18 cellular contexts compared by ENCODE assay signal in genomic region chr12:7207866-7208612, GRCh38. TPM values are rescaled to one million over a fixed set of nuclear protein-coding genes. Genes with fewer than 3 reads are reported as not detected.
A peak's percentile ranks its signal among the peaks of the same experiment; 100 is the strongest.
DNase-seq lines count a peak whose midpoint lies in the region; ATAC-seq, FAIRE-seq and TF ChIP-seq lines count a peak whose summit lies in the region.
"Had no signal": no experiment of that assay in that cellular context is flagged by ENCODE, and none has a peak within 500 bp of the region (broad histone marks: within the 10 kb centered on the region; RNA-seq: fewer than 3 reads in every experiment).

No MANE protein-coding gene starts in this region.

- H3K4me1 ChIP-seq in K562 (replicated peaks in 1 of 2; ENCODE audit: control insufficient read depth in 2 of 2, insufficient read depth in 2 of 2, low read length in 2 of 2): no peaks in the 10 kb centered on the region
- H3K4me1 ChIP-seq in gastrocnemius medialis: no peaks in the 10 kb centered on the region
- H3K4me1 ChIP-seq: BE2C had no signal

- no peak for TF ChIP-seq EP300 in K562 (IDR thresholded peaks at IDR 0.05; ENCODE audit: low read length)

- H3K27ac ChIP-seq in K562 (ENCODE audit: extremely low read depth, low read depth, low read length) (no peak overlapping the region), gastrocnemius medialis (peak overlapping the region in 3 of 4 donors; percentile 51 to 75 (median 69))
- H3K27ac ChIP-seq: GM23248 had no signal

- H3K9ac ChIP-seq in K562 (ENCODE audit: insufficient read depth in 1 of 2, low read depth in 2 of 2, low read length in 2 of 2): no peak overlapping the region
- H3K9ac ChIP-seq: GM23248 had no signal

- H2AFZ ChIP-seq in K562 (ENCODE audit: low read depth, low read length): no peak overlapping the region
- H2AFZ ChIP-seq: GM23248 had no signal

- WGBS in K562 (ENCODE audit: insufficient coverage, low coverage, missing lambda C conversion rate): 94% methylated on average over 9 of the region's 10 CpGs

- H3K4me3 ChIP-seq in K562 (no peak overlapping the region), gastrocnemius medialis (no peak overlapping the region)
- H3K4me3 ChIP-seq: GM23248 had no signal

- POLR2A ChIA-PET in K562 (lab: Yijun Ruan, JAX): interaction anchor here (1.2 kb wide), 1 partner anchor 14 kb away, joined by 4 read pairs; no protein-coding TSS in a partner anchor

- no peak for TF ChIP-seq RAD21 in K562 (CRISPR knock-in tag; conservative IDR thresholded peaks at IDR 0.05 in 1 of 2, IDR thresholded peaks at IDR 0.05 in 1 of 2)

- intact Hi-C loops in K562 (cut with micrococcal nuclease) (no loop called here), gastrocnemius medialis (cut with DNase I; ENCODE audit: low total_unique reads) (no loop called here)

- no TSS peak for BruUV-seq in K562 (replicated peaks; lab: Mats Ljungman, UMichigan)

- H3K36me3 ChIP-seq in K562 (ENCODE audit: control insufficient read depth, insufficient read depth, low read length) (peaks cover 78% of the 10 kb centered on the region), gastrocnemius medialis (peaks cover 3 to 98% of the 10 kb centered on the region in 2 donors)

- no peak for ATAC-seq in K562
- peak; percentile 77 to 86 for ATAC-seq in gastrocnemius medialis
- no peak for ATAC-seq in GM18519 (IDR thresholded peaks at IDR 0.05; ENCODE audit: low FRiP score, unreplicated experiment)
- ATAC-seq: Panc1, SK-N-SH treated with all-trans-retinoic acid at 6 μM for 48 hours had no signal

- DNase-seq in LHCN-M2 (ENCODE audit: low read depth): peak; percentile 26
- no peak for DNase-seq in K562 (ENCODE audit: extremely low read depth in 1 of 4, low spot score in 3 of 4)
- peak; percentile 66 for DNase-seq in mucosa of gallbladder (ENCODE audit: low spot score)
- peak; percentile 25 to 62 for DNase-seq in gastrocnemius medialis
- no peak for DNase-seq in retina
- no peak for DNase-seq in T-helper 9 cell
- DNase-seq: BE2C, DMS79, GM23248, H9, HFFc6, Karpas-422, NCI-H1436, NCI-H1930, NCI-H69 had no signal

- H3K27me3 ChIP-seq in K562 (ENCODE audit: control insufficient read depth in 2 of 2, insufficient read depth in 2 of 2, low read length in 2 of 2) (no peaks in the 10 kb centered on the region), gastrocnemius medialis (no peaks in the 10 kb centered on the region)
- H3K27me3 ChIP-seq: BE2C had no signal

- TF ChIP-seq CTCF in K562 (IDR thresholded peaks at IDR 0.05 in 2 of 3, conservative IDR thresholded peaks at IDR 0.05 in 1 of 3; ENCODE audit: insufficient read depth in 2 of 3, low read depth in 1 of 3, low read length in 3 of 3) (no peak), gastrocnemius medialis (IDR thresholded peaks at IDR 0.05 in 4 of 5, conservative IDR thresholded peaks at IDR 0.05 in 1 of 5) (no peak)

- H4K20me1 ChIP-seq in K562 (replicated peaks; ENCODE audit: control insufficient read depth, insufficient read depth, low read length): no peaks in the 10 kb centered on the region

- TF ChIP-seq POLR2A in K562 (conservative IDR thresholded peaks at IDR 0.05) (no peak), gastrocnemius medialis (IDR thresholded peaks at IDR 0.05) (no peak)

- in situ Hi-C loops in K562 (cut with MboI) (no loop called here), gastrocnemius medialis (cut with MboI; ENCODE audit: low sequenced_read_pairs in 4 of 4) (no loop called here)

- CTCF ChIA-PET in K562 (lab: Yijun Ruan, JAX; ENCODE audit: low intra/inter-chr PET ratio): no interaction called here

- no peak overlapping the region for H3K4me2 ChIP-seq in K562 (ENCODE audit: insufficient read depth, low read length)

- H3K9me1 ChIP-seq in K562 (ENCODE audit: control insufficient read depth, insufficient read depth, low read length): no peaks in the 10 kb centered on the region

- no peak for FAIRE-seq in K562 (lab: Jason Lieb, UNC)

- H3K79me2 ChIP-seq in K562 (ENCODE audit: control insufficient read depth, insufficient read depth, low read length): no peaks in the 10 kb centered on the region

- H3K9me3 ChIP-seq in K562 (replicated peaks; ENCODE audit: control insufficient read depth, insufficient read depth, low read depth, low read length) (no peaks in the 10 kb centered on the region), gastrocnemius medialis (no peaks in the 10 kb centered on the region)
- H3K9me3 ChIP-seq: BE2C had no signal

TF ChIP-seq in K562, 482 proteins besides CTCF, POLR2A, EP300 and RAD21:
- 0 out of 2 replicates have a peak, but pooled peaks have one; percentile 10 for TF ChIP-seq TAL1 (IDR thresholded peaks at IDR 0.05)
- TF ChIP-seq, protein P1, sequence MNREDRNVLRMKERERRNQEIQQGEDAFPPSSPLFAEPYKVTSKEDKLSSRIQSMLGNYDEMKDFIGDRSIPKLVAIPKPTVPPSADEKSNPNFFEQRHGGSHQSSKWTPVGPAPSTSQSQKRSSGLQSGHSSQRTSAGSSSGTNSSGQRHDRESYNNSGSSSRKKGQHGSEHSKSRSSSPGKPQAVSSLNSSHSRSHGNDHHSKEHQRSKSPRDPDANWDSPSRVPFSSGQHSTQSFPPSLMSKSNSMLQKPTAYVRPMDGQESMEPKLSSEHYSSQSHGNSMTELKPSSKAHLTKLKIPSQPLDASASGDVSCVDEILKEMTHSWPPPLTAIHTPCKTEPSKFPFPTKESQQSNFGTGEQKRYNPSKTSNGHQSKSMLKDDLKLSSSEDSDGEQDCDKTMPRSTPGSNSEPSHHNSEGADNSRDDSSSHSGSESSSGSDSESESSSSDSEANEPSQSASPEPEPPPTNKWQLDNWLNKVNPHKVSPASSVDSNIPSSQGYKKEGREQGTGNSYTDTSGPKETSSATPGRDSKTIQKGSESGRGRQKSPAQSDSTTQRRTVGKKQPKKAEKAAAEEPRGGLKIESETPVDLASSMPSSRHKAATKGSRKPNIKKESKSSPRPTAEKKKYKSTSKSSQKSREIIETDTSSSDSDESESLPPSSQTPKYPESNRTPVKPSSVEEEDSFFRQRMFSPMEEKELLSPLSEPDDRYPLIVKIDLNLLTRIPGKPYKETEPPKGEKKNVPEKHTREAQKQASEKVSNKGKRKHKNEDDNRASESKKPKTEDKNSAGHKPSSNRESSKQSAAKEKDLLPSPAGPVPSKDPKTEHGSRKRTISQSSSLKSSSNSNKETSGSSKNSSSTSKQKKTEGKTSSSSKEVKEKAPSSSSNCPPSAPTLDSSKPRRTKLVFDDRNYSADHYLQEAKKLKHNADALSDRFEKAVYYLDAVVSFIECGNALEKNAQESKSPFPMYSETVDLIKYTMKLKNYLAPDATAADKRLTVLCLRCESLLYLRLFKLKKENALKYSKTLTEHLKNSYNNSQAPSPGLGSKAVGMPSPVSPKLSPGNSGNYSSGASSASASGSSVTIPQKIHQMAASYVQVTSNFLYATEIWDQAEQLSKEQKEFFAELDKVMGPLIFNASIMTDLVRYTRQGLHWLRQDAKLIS (CRISPR knock-in tag; IDR thresholded peaks at IDR 0.05): no peak
TF ChIP-seq in K562: peak in this region for 1.

RNA-seq across cellular contexts. Expression of gene PEX5, which starts 18.6 kb away (rescaled TPM):
- 21.2 TPM in 2 replicates for total RNA-seq in LHCN-M2 (2014; rRNA removed)
- polyA plus RNA-seq in LHCN-M2 (2012): 19.1 TPM
- 29.2 and 34.4 TPM in 2 replicates for total RNA-seq in K562 (2011; cell fraction: chromatin; rRNA removed; ENCODE audit: low replicate concordance)
- total RNA-seq in K562 (2011; cell fraction: nucleolus; rRNA removed): 26.8 and 27.6 TPM in 2 replicates
- total RNA-seq in K562 (2011; cell fraction: nucleoplasm; rRNA removed): 32.8 and 35.0 TPM in 2 replicates
- 11.0 and 18.1 TPM in 2 replicates for total RNA-seq in K562 (2014; rRNA removed)
- total RNA-seq in K562 (2014; rRNA removed; fragmentation: Illumina TruSeq; extraction: Trizol): 13.1 and 13.6 TPM in 2 replicates
- total RNA-seq in K562 (2015; rRNA removed; fragmentation: Illumina TruSeq; extraction: Trizol): 12.9 and 14.0 TPM in 2 replicates
- total RNA-seq in K562 (2021): 25.0 and 26.1 TPM in 2 replicates
- 14.4 and 18.4 TPM in 2 replicates for polyA plus RNA-seq in K562 (2011; rRNA removed)
- 15.5 and 15.8 TPM in 2 replicates for polyA plus RNA-seq in K562 (2011; cell fraction: cytosol; rRNA removed)
- 32.5 and 35.7 TPM in 2 replicates for polyA plus RNA-seq in K562 (2011; cell fraction: nucleus; rRNA removed)
- polyA plus RNA-seq in K562 (2012): 15.3 and 21.1 TPM in 2 replicates
- polyA plus RNA-seq in K562 (2014; fragmentation: Illumina TruSeq; extraction: Trizol): 16.6 and 20.2 TPM in 2 replicates
- polyA plus RNA-seq in K562 (2014; fragmentation: Nextera tagmentation; extraction: Ambion mirVana): 1 to 10 TPM; 1.4 to 1.5 TPM
- polyA plus RNA-seq in K562 (2014; rRNA removed): 14.8 and 17.3 TPM in 2 replicates
- 17.9 and 19.5 TPM in 2 replicates for polyA minus RNA-seq in K562 (2011; rRNA and poly(A)+ RNA removed)
- 10.4 and 10.5 TPM in 2 replicates for polyA minus RNA-seq in K562 (2011; cell fraction: cytosol; rRNA and poly(A)+ RNA removed)
- polyA minus RNA-seq in K562 (2011; cell fraction: nucleus; rRNA and poly(A)+ RNA removed): 17.1 and 20.1 TPM in 2 replicates
- 53.7 TPM for total RNA-seq in mucosa of gallbladder
- 10 to 100 TPM; 66.8 to 96.9 (median 71.1) TPM for total RNA-seq in gastrocnemius medialis

Comparison
In these comparisons a context has a peak if more than half of its experiments do, and no peak if none do; other contexts are left out.
1. DNase-seq: peak in LHCN-M2 (single experiment), mucosa of gallbladder (single experiment) and gastrocnemius medialis (2 of 2); none in K562 (0 of 4), retina (single experiment) and T-helper 9 cell (single experiment).
2. ATAC-seq: peak in gastrocnemius medialis (2 of 2); none in K562 (single experiment) and GM18519 (single experiment).